8 cellular contexts compared by ENCODE assay signal in the genomic region with DNA sequence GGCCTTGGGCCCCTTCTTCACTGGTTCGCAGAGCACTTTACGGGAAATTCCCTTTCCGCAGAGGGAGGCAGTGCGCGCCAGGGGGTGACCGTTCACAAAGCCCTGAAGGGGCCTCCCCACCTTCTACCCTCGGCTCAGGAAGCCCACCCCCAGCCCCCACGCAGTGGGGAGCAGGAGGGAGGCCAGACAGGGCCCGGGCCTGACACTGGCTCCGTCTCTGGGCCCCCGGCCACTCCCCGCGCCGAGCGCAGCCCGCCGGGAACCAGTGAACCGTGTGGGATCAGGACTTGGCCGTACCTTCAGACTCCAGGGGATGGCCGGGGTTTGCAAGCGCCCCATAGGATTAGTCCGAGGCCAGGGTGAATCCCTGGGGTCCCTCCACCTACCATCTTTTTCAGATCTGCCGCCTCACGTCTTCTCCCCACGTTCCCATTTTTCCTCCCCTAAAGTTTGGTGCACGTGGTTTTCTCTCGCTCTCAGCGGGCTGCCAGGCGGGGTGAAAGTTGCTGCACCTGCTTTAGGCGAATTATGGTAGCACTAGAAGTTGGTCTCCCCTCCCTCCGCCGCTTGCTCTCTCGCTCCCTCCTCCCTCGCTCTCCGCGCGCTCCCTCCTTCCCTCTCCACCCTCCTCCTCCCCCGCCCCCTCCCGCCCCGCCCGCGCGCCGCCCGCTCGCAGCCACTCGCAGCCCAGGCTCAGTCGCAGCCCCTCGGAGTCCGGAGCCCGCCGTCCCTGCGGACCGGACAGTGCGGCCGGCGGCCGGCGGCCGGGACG.
DNase-seq lines count a peak whose midpoint lies in the region; ATAC-seq and TF ChIP-seq lines count a peak whose summit lies in the region.

A gene with protein sequence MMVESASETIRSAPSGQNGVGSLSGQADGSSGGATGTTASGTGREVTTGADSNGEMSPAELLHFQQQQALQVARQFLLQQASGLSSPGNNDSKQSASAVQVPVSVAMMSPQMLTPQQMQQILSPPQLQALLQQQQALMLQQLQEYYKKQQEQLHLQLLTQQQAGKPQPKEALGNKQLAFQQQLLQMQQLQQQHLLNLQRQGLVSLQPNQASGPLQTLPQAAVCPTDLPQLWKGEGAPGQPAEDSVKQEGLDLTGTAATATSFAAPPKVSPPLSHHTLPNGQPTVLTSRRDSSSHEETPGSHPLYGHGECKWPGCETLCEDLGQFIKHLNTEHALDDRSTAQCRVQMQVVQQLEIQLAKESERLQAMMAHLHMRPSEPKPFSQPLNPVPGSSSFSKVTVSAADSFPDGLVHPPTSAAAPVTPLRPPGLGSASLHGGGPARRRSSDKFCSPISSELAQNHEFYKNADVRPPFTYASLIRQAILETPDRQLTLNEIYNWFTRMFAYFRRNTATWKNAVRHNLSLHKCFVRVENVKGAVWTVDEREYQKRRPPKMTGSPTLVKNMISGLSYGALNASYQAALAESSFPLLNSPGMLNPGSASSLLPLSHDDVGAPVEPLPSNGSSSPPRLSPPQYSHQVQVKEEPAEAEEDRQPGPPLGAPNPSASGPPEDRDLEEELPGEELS (plus strand): TSS at position 679 of the 772 bp plus-strand sequence. CDS start 19,380 bp downstream, outside the sequence.

- in situ Hi-C loops in GM18951 (cut with MboI; ENCODE audit: low sequenced_read_pairs, unreplicated experiment) = no loop called here

- DNase-seq in AG08396 (ENCODE audit: low spot score) (peak; percentile 95), NCI-H2227 treated with DMSO at 0.1 percent for 48 hours (lab: John Stamatoyannopoulos, UW) (peak; percentile 66), caudate nucleus (lab: John Stamatoyannopoulos, UW) (peak; percentile 31 to 96 (median 87)), islet precursor cell (peak; percentile 97)
- peak; percentile 52 to 74 (median 65) for DNase-seq in activated CD4-positive, CD25-positive, alpha-beta regulatory T cell (lab: John Stamatoyannopoulos, UW)
- peak; percentile 77 for DNase-seq in stimulated activated CD4-positive, alpha-beta T cell treated with anti-CD3 and anti-CD28 coated beads, Interleukin-12 subunit alpha, Interleukin-12 subunit beta, amount 100 ng/mL, for 4 hours

- ATAC-seq in HG03175 (IDR thresholded peaks at IDR 0.05; ENCODE audit: unreplicated experiment) = peak; percentile 83

- TF ChIP-seq POLR2A in GM18951 (IDR thresholded peaks at IDR 0.05; ENCODE audit: extremely low read depth, insufficient read depth, insufficient read length) = peak; percentile 63

- no peak within 1 kb of the TSS for H3K27ac ChIP-seq in caudate nucleus (ENCODE audit: low read depth, low read length)
